ENCODE assay signal across 39 cellular contexts in genomic region chr19:14328406-14328805, GRCh38.
"Had no signal": no experiment of that assay in that cellular context is flagged by ENCODE, and none has a peak within 500 bp of the region (broad histone marks: within the 10 kb centered on the region; RNA-seq: fewer than 3 reads in every experiment).

No MANE protein-coding gene starts in this region.

- ATAC-seq: activated naive CD4-positive, alpha-beta T cell treated with anti-CD3 and anti-CD28 coated beads, Interleukin-2, amount 50 U/mL, for 72 hours; activated T-cell treated with anti-CD3 and anti-CD28 coated beads, Interleukin-2, amount 50 U/mL, for 4 hours; activated T-cell treated with anti-CD3 and anti-CD28 coated beads, Interleukin-2, amount 50 U/mL, for 72 hours; activated T-helper 17 cell treated with anti-CD3 and anti-CD28 coated beads, Interleukin-2, amount 50 U/mL, for 72 hours; body of pancreas had no signal

- H3K4me1 ChIP-seq: adrenal gland, breast epithelium had no signal

- H3K4me3 Mint-ChIP-seq: activated naive CD4-positive, alpha-beta T cell treated with anti-CD3 and anti-CD28 coated beads for 36 hours; activated naive CD4-positive, alpha-beta T cell treated with anti-CD3 and anti-CD28 coated beads, Interleukin-2, amount 10 ng/mL, durations not matched to agents 7 days and 5 days; activated naive CD4-positive, alpha-beta T cell treated with anti-CD3 and anti-CD28 coated beads, Interleukin-2, amount 50 U/mL, for 24 hours; activated naive CD8-positive, alpha-beta T cell; activated naive CD8-positive, alpha-beta T cell treated with anti-CD3 and anti-CD28 coated beads for 36 hours; activated naive CD8-positive, alpha-beta T cell treated with anti-CD3 and anti-CD28 coated beads, Interleukin-2, amount 10 ng/mL, durations not matched to agents 7 days and 5 days; activated T-cell treated with anti-CD3 and anti-CD28 coated beads, Interleukin-2, amount 50 U/mL, for 24 hours; activated T-cell treated with anti-CD3 and anti-CD28 coated beads, Interleukin-2, amount 50 U/mL, for 4 hours; activated T-cell treated with anti-CD3 and anti-CD28 coated beads, Interleukin-2, amount 50 U/mL, for 72 hours; activated T-helper 1 cell treated with anti-CD3 and anti-CD28 coated beads, Interleukin-12 subunit alpha, Interleukin-12 subunit beta, Interleukin-2, Interleukin-4 antibody, amounts not matched to agents 30 ng/mL and 10 ng/mL and 1 ng/mL, durations not matched to agents 14 hours and 24 hours and 36 hours; activated T-helper 17 cell treated with anti-CD3 and anti-CD28 coated beads, Interleukin-2, amount 50 U/mL, for 72 hours; brain; central memory CD8-positive, alpha-beta T cell had no signal

- H3K27me3 Mint-ChIP-seq: activated naive CD4-positive, alpha-beta T cell treated with anti-CD3 and anti-CD28 coated beads, Interleukin-2, amount 50 U/mL, for 24 hours; activated naive CD8-positive, alpha-beta T cell; activated naive CD8-positive, alpha-beta T cell treated with anti-CD3 and anti-CD28 coated beads for 36 hours; activated T-cell treated with anti-CD3 and anti-CD28 coated beads, Interleukin-2, amount 50 U/mL, for 24 hours; activated T-helper 17 cell treated with anti-CD3 and anti-CD28 coated beads, Interleukin-2, amount 50 U/mL, for 72 hours; central memory CD8-positive, alpha-beta T cell had no signal

- FAIRE-seq: astrocyte, bronchial epithelial cell had no signal

- H3K9me3 Mint-ChIP-seq: activated naive CD4-positive, alpha-beta T cell treated with anti-CD3 and anti-CD28 coated beads for 36 hours; activated naive CD4-positive, alpha-beta T cell treated with anti-CD3 and anti-CD28 coated beads, Interleukin-2, amount 10 ng/mL, durations not matched to agents 7 days and 5 days; activated naive CD4-positive, alpha-beta T cell treated with anti-CD3 and anti-CD28 coated beads, Interleukin-2, amount 50 U/mL, for 24 hours; activated naive CD4-positive, alpha-beta T cell treated with anti-CD3 and anti-CD28 coated beads, Interleukin-2, amount 50 U/mL, for 72 hours; activated naive CD8-positive, alpha-beta T cell treated with anti-CD3 and anti-CD28 coated beads for 36 hours; activated naive CD8-positive, alpha-beta T cell treated with anti-CD3 and anti-CD28 coated beads, Interleukin-2, amount 10 ng/mL, durations not matched to agents 7 days and 5 days; activated T-cell treated with anti-CD3 and anti-CD28 coated beads, Interleukin-2, amount 50 U/mL, for 24 hours; activated T-cell treated with anti-CD3 and anti-CD28 coated beads, Interleukin-2, amount 50 U/mL, for 4 hours; activated T-cell treated with anti-CD3 and anti-CD28 coated beads, Interleukin-2, amount 50 U/mL, for 72 hours; activated T-helper 1 cell treated with anti-CD3 and anti-CD28 coated beads, Interleukin-12 subunit alpha, Interleukin-12 subunit beta, Interleukin-2, Interleukin-4 antibody, amounts not matched to agents 30 ng/mL and 10 ng/mL and 1 ng/mL, durations not matched to agents 14 hours and 24 hours and 36 hours; activated T-helper 17 cell treated with anti-CD3 and anti-CD28 coated beads, Interleukin-2, amount 50 U/mL, for 72 hours; activated T-helper 2 cell treated with anti-CD3 and anti-CD28 coated beads, Interferon-gamma antibody, Interleukin-2, Interleukin-4, amounts not matched to agents 10 μg/mL and 5 μg/mL and 100 μg/mL, durations not matched to agents 14 hours and 24 hours and 36 hours; central memory CD8-positive, alpha-beta T cell had no signal

- H3K27ac Mint-ChIP-seq: activated naive CD4-positive, alpha-beta T cell treated with anti-CD3 and anti-CD28 coated beads for 36 hours; activated naive CD4-positive, alpha-beta T cell treated with anti-CD3 and anti-CD28 coated beads, Interleukin-2, amount 10 ng/mL, durations not matched to agents 7 days and 5 days; activated naive CD4-positive, alpha-beta T cell treated with anti-CD3 and anti-CD28 coated beads, Interleukin-2, amount 50 U/mL, for 24 hours; activated naive CD4-positive, alpha-beta T cell treated with anti-CD3 and anti-CD28 coated beads, Interleukin-2, amount 50 U/mL, for 72 hours; activated naive CD8-positive, alpha-beta T cell; activated naive CD8-positive, alpha-beta T cell treated with anti-CD3 and anti-CD28 coated beads for 36 hours; activated naive CD8-positive, alpha-beta T cell treated with anti-CD3 and anti-CD28 coated beads, Interleukin-2, amount 10 ng/mL, durations not matched to agents 7 days and 5 days; activated T-cell treated with anti-CD3 and anti-CD28 coated beads, Interleukin-2, amount 50 U/mL, for 24 hours; activated T-cell treated with anti-CD3 and anti-CD28 coated beads, Interleukin-2, amount 50 U/mL, for 72 hours; activated T-helper 1 cell treated with anti-CD3 and anti-CD28 coated beads, Interleukin-12 subunit alpha, Interleukin-12 subunit beta, Interleukin-2, Interleukin-4 antibody, amounts not matched to agents 30 ng/mL and 10 ng/mL and 1 ng/mL, durations not matched to agents 14 hours and 24 hours and 36 hours; activated T-helper 17 cell treated with anti-CD3 and anti-CD28 coated beads, Interleukin-2, amount 50 U/mL, for 72 hours; activated T-helper 2 cell treated with anti-CD3 and anti-CD28 coated beads, Interferon-gamma antibody, Interleukin-2, Interleukin-4, amounts not matched to agents 10 μg/mL and 5 μg/mL and 100 μg/mL, durations not matched to agents 14 hours and 24 hours and 36 hours; brain had no signal

- H3K27me3 ChIP-seq: adrenal gland, ascending aorta, brain microvascular endothelial cell, breast epithelium, cardiac muscle cell had no signal

- H3K36me3 Mint-ChIP-seq: activated naive CD4-positive, alpha-beta T cell treated with anti-CD3 and anti-CD28 coated beads, Interleukin-2, amount 10 ng/mL, durations not matched to agents 7 days and 5 days; activated naive CD4-positive, alpha-beta T cell treated with anti-CD3 and anti-CD28 coated beads, Interleukin-2, amount 50 U/mL, for 24 hours; activated naive CD4-positive, alpha-beta T cell treated with anti-CD3 and anti-CD28 coated beads, Interleukin-2, amount 50 U/mL, for 72 hours; activated naive CD8-positive, alpha-beta T cell; activated naive CD8-positive, alpha-beta T cell treated with anti-CD3 and anti-CD28 coated beads for 36 hours; activated naive CD8-positive, alpha-beta T cell treated with anti-CD3 and anti-CD28 coated beads, Interleukin-2, amount 10 ng/mL, durations not matched to agents 7 days and 5 days; brain had no signal

- H3K27ac ChIP-seq: adrenal gland, ascending aorta, body of pancreas, brain microvascular endothelial cell, breast epithelium, cardiac muscle cell had no signal

- DNase-seq: activated effector memory CD4-positive, alpha-beta T cell treated with anti-CD3 and anti-CD28 coated beads, Interleukin-2, amount 50 U/mL, for 16 hours; activated effector memory CD4-positive, alpha-beta T cell treated with Interleukin-2 at 50 U/mL for 16 hours; activated gamma-delta T cell; activated gamma-delta T cell treated with Interleukin-2 at 50 U/mL for 16 hours; activated naive CD4-positive, alpha-beta T cell; activated naive CD4-positive, alpha-beta T cell treated with anti-CD3 and anti-CD28 coated beads for 36 hours; activated naive CD4-positive, alpha-beta T cell treated with anti-CD3 and anti-CD28 coated beads, Interleukin-2, amount 10 ng/mL, durations not matched to agents 7 days and 5 days; activated naive CD4-positive, alpha-beta T cell treated with anti-CD3 and anti-CD28 coated beads, Interleukin-2, amount 50 U/mL, for 16 hours; activated naive CD4-positive, alpha-beta T cell treated with Interleukin-2 at 50 U/mL for 16 hours; activated naive CD8-positive, alpha-beta T cell treated with anti-CD3 and anti-CD28 coated beads for 36 hours; activated naive CD8-positive, alpha-beta T cell treated with anti-CD3 and anti-CD28 coated beads, Interleukin-2, amount 10 ng/mL, durations not matched to agents 7 days and 5 days; activated T-cell treated with anti-CD3 and anti-CD28 coated beads, Interleukin-2, amount 50 U/mL, for 1 hour; activated T-cell treated with anti-CD3 and anti-CD28 coated beads, Interleukin-2, amount 50 U/mL, for 24 hours; activated T-cell treated with anti-CD3 and anti-CD28 coated beads, Interleukin-2, amount 50 U/mL, for 4 hours; activated T-cell treated with anti-CD3 and anti-CD28 coated beads, Interleukin-2, amount 50 U/mL, for 48 hours; activated T-cell treated with anti-CD3 and anti-CD28 coated beads, Interleukin-2, amount 50 U/mL, for 72 hours; adrenal gland; amniotic stem cell; amygdala; anterior cingulate cortex; aorta; body of pancreas; brain microvascular endothelial cell; caudate nucleus; central memory CD4-positive, alpha-beta T cell; cerebellar nuclear complex had no signal

- H3K4me3 ChIP-seq: adrenal gland, ascending aorta, body of pancreas, breast epithelium, cardiac muscle cell had no signal

- H3K4me1 Mint-ChIP-seq: activated naive CD4-positive, alpha-beta T cell treated with anti-CD3 and anti-CD28 coated beads, Interleukin-2, amount 50 U/mL, for 24 hours; activated T-helper 17 cell treated with anti-CD3 and anti-CD28 coated beads, Interleukin-2, amount 50 U/mL, for 72 hours; brain; central memory CD8-positive, alpha-beta T cell had no signal

- H3K36me3 ChIP-seq: adrenal gland, ascending aorta, brain microvascular endothelial cell, breast epithelium, cardiac muscle cell had no signal

- H3K9me3 ChIP-seq: adrenal gland, ascending aorta, body of pancreas, breast epithelium had no signal
